In genomic region chr2:172253190-172254052, GRCh38 we compare ENCODE assay signal across 8 cellular contexts.
DNase-seq lines count a peak whose midpoint lies in the region; ATAC-seq and TF ChIP-seq lines count a peak whose summit lies in the region.

No MANE protein-coding gene starts in this region.

- H3K27ac ChIP-seq in adrenal gland, result peak overlapping the region in 1 of 5 donors; percentile 22

- H3K4me1 ChIP-seq in adrenal gland (replicated peaks in 1 of 2), result peaks cover 0 to 3% of the 10 kb centered on the region in 2 donors

- intact Hi-C loops in adrenal gland (cut with DNase I), result no loop called here

- no peaks in the 10 kb centered on the region for H3K9me3 ChIP-seq in adrenal gland (replicated peaks in 1 of 3)

- H3K27me3 ChIP-seq in adrenal gland (no peaks in the 10 kb centered on the region), kidney epithelial cell (ENCODE audit: control insufficient read depth, insufficient read depth, low read length) (no peaks in the 10 kb centered on the region)

- ATAC-seq in GM21390 (IDR thresholded peaks at IDR 0.05; ENCODE audit: unreplicated experiment) (no peak), GM18861 (IDR thresholded peaks at IDR 0.05; ENCODE audit: unreplicated experiment) (no peak)

- 59 to 70% (median 64%) methylated on average over 12 to 16 of the region's 16 CpGs for WGBS in adrenal gland, 4 donors

- DNase-seq in GOT3 (lab: John Stamatoyannopoulos, UW) (peak; percentile 49), RPMI7951 (ENCODE audit: low read depth) (peak; percentile 100), adrenal gland (peak; percentile 58 to 93 (median 89)), kidney epithelial cell (ENCODE audit: low read depth) (peak; percentile 99), occipital lobe (lab: John Stamatoyannopoulos, UW) (no peak)
- peak; percentile 41 to 73 (median 44) for DNase-seq in stimulated activated CD4-positive, alpha-beta T cell treated with anti-CD3 and anti-CD28 coated beads, TNF-alpha, amount 100 ng/mL, for 48 hours (ENCODE audit: low read depth in 3 of 3)

- no peak for TF ChIP-seq CTCF in adrenal gland (IDR thresholded peaks at IDR 0.05)
- no peak for TF ChIP-seq CTCF in kidney epithelial cell (IDR thresholded peaks at IDR 0.05; ENCODE audit: insufficient read depth, low read length, poor library complexity, severe bottlenecking)

- no peak for TF ChIP-seq POLR2A in adrenal gland (IDR thresholded peaks at IDR 0.05)

- no peak overlapping the region for H3K4me3 ChIP-seq in adrenal gland
- H3K4me3 ChIP-seq in kidney epithelial cell (ENCODE audit: low read depth, low read length), result no peak overlapping the region

- H3K36me3 ChIP-seq in adrenal gland (replicated peaks in 1 of 2) (no peaks in the 10 kb centered on the region), kidney epithelial cell (ENCODE audit: control insufficient read depth, insufficient read depth, low read length) (no peaks in the 10 kb centered on the region)
